In genomic region chr4:74157116-74157742, GRCh38 we compare ENCODE assay signal across 8 cellular contexts. TPM values are rescaled to one million over a fixed set of nuclear protein-coding genes. Genes with fewer than 3 reads are reported as not detected.
A peak's percentile ranks its signal among the peaks of the same experiment; 100 is the strongest.
DNase-seq lines count a peak whose midpoint lies in the region; ATAC-seq, FAIRE-seq and TF ChIP-seq lines count a peak whose summit lies in the region.

No MANE protein-coding gene starts in this region.

- H3K4me3 ChIP-seq in left ventricle myocardium inferior (peak overlapping the region; percentile 72), kidney (ENCODE audit: low read length in 2 of 2) (peak overlapping the region; percentile 71 to 78), suprapubic skin (peak overlapping the region; percentile 70)

- peaks cover 13% of the 10 kb centered on the region for H3K36me3 ChIP-seq in left ventricle myocardium inferior
- no peaks in the 10 kb centered on the region for H3K36me3 ChIP-seq in kidney (ENCODE audit: control insufficient read depth in 1 of 2, insufficient read depth in 2 of 2, low read length in 2 of 2)
- peaks cover 4% of the 10 kb centered on the region for H3K36me3 ChIP-seq in suprapubic skin

- 6% methylated on average over 4 of the region's 4 CpGs for WGBS in suprapubic skin

- H3K9me3 ChIP-seq in left ventricle myocardium inferior (replicated peaks) = no peaks in the 10 kb centered on the region
- H3K9me3 ChIP-seq in kidney (ENCODE audit: control insufficient read depth in 1 of 2, low read length in 2 of 2) = no peaks in the 10 kb centered on the region
- H3K9me3 ChIP-seq in suprapubic skin = no peaks in the 10 kb centered on the region

- peak overlapping the region; percentile 93 for H3K27ac Mint-ChIP-seq in activated naive CD8-positive, alpha-beta T cell treated with anti-CD3 and anti-CD28 coated beads, Interleukin-2, amount 50 U/mL, for 24 hours

- peak overlapping the region; percentile 63 to 86 for H3K9ac ChIP-seq in kidney (ENCODE audit: low read length in 2 of 2)

- FAIRE-seq in kidney (lab: Jason Lieb, UNC) = no peak

- H3K36me3 Mint-ChIP-seq in activated naive CD8-positive, alpha-beta T cell treated with anti-CD3 and anti-CD28 coated beads, Interleukin-2, amount 50 U/mL, for 24 hours (ENCODE audit: low read depth) = peaks cover 33% of the 10 kb centered on the region

- DNase-seq in left ventricle myocardium inferior = no peak
- DNase-seq in Right ventricle myocardium inferior (ENCODE audit: missing footprints) = no peak
- DNase-seq in activated naive CD8-positive, alpha-beta T cell treated with anti-CD3 and anti-CD28 coated beads, Interleukin-2, amount 50 U/mL, for 24 hours = no peak
- no peak for DNase-seq in kidney
- DNase-seq in suprapubic skin (ENCODE audit: low spot score in 2 of 2) = no peak
- DNase-seq in NCI-H2081 (lab: John Stamatoyannopoulos, UW) = no peak

- intact Hi-C loops in left ventricle myocardium inferior (cut with micrococcal nuclease) (no loop called here), Right ventricle myocardium inferior (cut with DNase I) (loop anchor here (10.0 kb wide), 1 partner anchor 1092 kb away; the partner anchor contains the start of gene COX18), kidney (cut with DNase I) (no loop called here)

- TF ChIP-seq CTCF in left ventricle myocardium inferior (IDR thresholded peaks at IDR 0.05; ENCODE audit: borderline replicate concordance) = no peak
- no peak for TF ChIP-seq CTCF in kidney (IDR thresholded peaks at IDR 0.05; ENCODE audit: borderline replicate concordance, extremely low read depth, insufficient read depth)
- TF ChIP-seq CTCF in suprapubic skin (IDR thresholded peaks at IDR 0.05) = no peak

- no peaks in the 10 kb centered on the region for H3K9me3 Mint-ChIP-seq in activated naive CD8-positive, alpha-beta T cell treated with anti-CD3 and anti-CD28 coated beads, Interleukin-2, amount 50 U/mL, for 24 hours

- no peak for TF ChIP-seq POLR2A in suprapubic skin (IDR thresholded peaks at IDR 0.05)

- no peaks in the 10 kb centered on the region for H3K27me3 ChIP-seq in left ventricle myocardium inferior (ENCODE audit: low read depth)
- no peaks in the 10 kb centered on the region for H3K27me3 ChIP-seq in suprapubic skin

- peaks cover 1% of the 10 kb centered on the region for H3K27me3 Mint-ChIP-seq in activated naive CD8-positive, alpha-beta T cell treated with anti-CD3 and anti-CD28 coated beads, Interleukin-2, amount 50 U/mL, for 24 hours

- peak overlapping the region; percentile 94 for H3K27ac ChIP-seq in left ventricle myocardium inferior (replicated peaks)
- peak overlapping the region; percentile 84 to 93 for H3K27ac ChIP-seq in kidney (ENCODE audit: low read depth in 2 of 2, low read length in 2 of 2)
- H3K27ac ChIP-seq in suprapubic skin = peak overlapping the region; percentile 93

- H3K4me1 ChIP-seq in left ventricle myocardium inferior (peaks cover 43% of the 10 kb centered on the region), kidney (ENCODE audit: control insufficient read depth in 1 of 2, insufficient read depth in 1 of 2, low read depth in 1 of 2, low read length in 2 of 2) (peaks cover 0 to 6% of the 10 kb centered on the region in 2 donors), suprapubic skin (peaks cover 33% of the 10 kb centered on the region)

- H3K4me3 Mint-ChIP-seq in activated naive CD8-positive, alpha-beta T cell treated with anti-CD3 and anti-CD28 coated beads, Interleukin-2, amount 50 U/mL, for 24 hours = peak overlapping the region; percentile 93

- no peak for ATAC-seq in Right ventricle myocardium inferior
- ATAC-seq in activated naive CD8-positive, alpha-beta T cell treated with anti-CD3 and anti-CD28 coated beads, Interleukin-2, amount 50 U/mL, for 24 hours = no peak
- ATAC-seq in HG03521 (IDR thresholded peaks at IDR 0.05; ENCODE audit: unreplicated experiment) = no peak
- ATAC-seq in HG03159 (IDR thresholded peaks at IDR 0.05; ENCODE audit: unreplicated experiment) = no peak

- H3K4me1 Mint-ChIP-seq in activated naive CD8-positive, alpha-beta T cell treated with anti-CD3 and anti-CD28 coated beads, Interleukin-2, amount 50 U/mL, for 24 hours = peaks cover 27% of the 10 kb centered on the region

- TF ChIP-seq EP300 in suprapubic skin (IDR thresholded peaks at IDR 0.05) = no peak

RNA-seq across cellular contexts. Expression of gene MTHFD2L, which starts 0.7 kb away (rescaled TPM):
- total RNA-seq in left ventricle myocardium inferior (13.8 TPM), Right ventricle myocardium inferior (10.1 TPM), kidney (16.3 TPM), suprapubic skin (10 to 100 TPM; 13.1 to 22.9 (median 15.3) TPM)
- polyA plus RNA-seq in kidney (ENCODE audit: insufficient read depth, low read depth, low replicate concordance) = 12.3 TPM

RNA-seq across cellular contexts. Expression of gene CXCL2, which starts 58.2 kb away (rescaled TPM):
- 11.3 TPM for total RNA-seq in left ventricle myocardium inferior
- 9.5 TPM for total RNA-seq in Right ventricle myocardium inferior
- total RNA-seq in kidney = 17.8 TPM
- polyA plus RNA-seq in kidney (ENCODE audit: insufficient read depth, low read depth, low replicate concordance) = 16.9 TPM
- 10 to 100 TPM in 1 of 4 donors, 1 to 10 TPM in 3; 3.8 to 15.6 (median 6.9) TPM for total RNA-seq in suprapubic skin
